Comparison of ENCODE assay signal across 9 cellular contexts in genomic region chr3:120284702-120285507, GRCh38.
DNase-seq lines count a peak whose midpoint lies in the region; ATAC-seq and TF ChIP-seq lines count a peak whose summit lies in the region.
"Had no signal": no experiment of that assay in that cellular context is flagged by ENCODE, and none has a peak within 500 bp of the region (broad histone marks: within the 10 kb centered on the region; RNA-seq: fewer than 3 reads in every experiment).

Gene GPR156 (minus strand): TSS chr3:120285222. CDS start chr3:120244098, 41,124 bp downstream.

- H3K9ac ChIP-seq in KMS-11 (no peak within 1 kb of the TSS), mucosa of rectum (ENCODE audit: low read depth in 1 of 2, low read length in 2 of 2) (no peak within 1 kb of the TSS)

- DNase-seq in ecto neural progenitor cell (ENCODE audit: low spot score) = peak; percentile 63
- no peak for DNase-seq in SW 1271 (lab: John Stamatoyannopoulos, UW)
- no peak for DNase-seq in activated CD4-positive, alpha-beta T cell treated with anti-CD3 and anti-CD28 coated beads, Interleukin-2, amount 50 U/mL, for 4 hours

- no peaks in the 10 kb centered on the region for H3K9me3 ChIP-seq in mucosa of rectum (ENCODE audit: control insufficient read depth in 2 of 2, low read length in 2 of 2)

- H3K4me2 ChIP-seq in KMS-11 = peak within 1 kb of the TSS; percentile 18

- H3K27ac ChIP-seq in C4-2B (peak within 1 kb of the TSS; percentile 42), KMS-11 (no peak within 1 kb of the TSS), mucosa of rectum (ENCODE audit: low read depth in 2 of 2, low read length in 2 of 2) (no peak within 1 kb of the TSS)

- ATAC-seq in HG02852 (IDR thresholded peaks at IDR 0.05; ENCODE audit: unreplicated experiment) = no peak
- no peak for ATAC-seq in HG03342 (IDR thresholded peaks at IDR 0.05; ENCODE audit: unreplicated experiment)
- ATAC-seq: HCT116 had no signal

- H3K4me3 ChIP-seq in KMS-11 (IDR thresholded peaks at IDR 0.05; ENCODE audit: insufficient read depth, low read depth, low read length) = peak within 1 kb of the TSS; percentile 16
- H3K4me3 ChIP-seq in mucosa of rectum (ENCODE audit: low read length in 2 of 2) = peak within 1 kb of the TSS; percentile 21 to 59

- peak within 1 kb of the TSS; percentile 6; the same call in 1 of the 2 replicates for H2AFZ ChIP-seq in KMS-11 (ENCODE audit: low read depth)

- no peaks in the 10 kb centered on the region for H3K79me2 ChIP-seq in KMS-11 (ENCODE audit: insufficient read depth, low read depth)

- H3K36me3 ChIP-seq in KMS-11 (ENCODE audit: insufficient read depth) (no peaks in the 10 kb centered on the region), mucosa of rectum (ENCODE audit: control insufficient read depth in 2 of 2, insufficient read depth in 2 of 2, low read length in 2 of 2) (no peaks in the 10 kb centered on the region)

- H4K20me1 ChIP-seq in KMS-11 (ENCODE audit: insufficient read depth) = no peaks in the 10 kb centered on the region

- H3K27me3 ChIP-seq in KMS-11 (ENCODE audit: insufficient read depth, low read depth) = no peaks in the 10 kb centered on the region
- peaks cover 14 to 15% of the 10 kb centered on the region in 2 donors for H3K27me3 ChIP-seq in mucosa of rectum (ENCODE audit: control insufficient read depth in 2 of 2, insufficient read depth in 2 of 2, low read length in 2 of 2)

- no peak for TF ChIP-seq CTCF in C4-2B (conservative IDR thresholded peaks at IDR 0.05)
- TF ChIP-seq CTCF in KMS-11 (conservative IDR thresholded peaks at IDR 0.05; ENCODE audit: low read depth, low read length) = no peak

- H3K4me1 ChIP-seq in KMS-11 (ENCODE audit: low read depth, poor library complexity, severe bottlenecking) (peaks cover 47% of the 10 kb centered on the region), mucosa of rectum (ENCODE audit: control insufficient read depth in 2 of 2, insufficient read depth in 2 of 2, low read length in 2 of 2) (no peaks in the 10 kb centered on the region)
